9 cellular contexts compared by ENCODE assay signal in the genomic region with DNA sequence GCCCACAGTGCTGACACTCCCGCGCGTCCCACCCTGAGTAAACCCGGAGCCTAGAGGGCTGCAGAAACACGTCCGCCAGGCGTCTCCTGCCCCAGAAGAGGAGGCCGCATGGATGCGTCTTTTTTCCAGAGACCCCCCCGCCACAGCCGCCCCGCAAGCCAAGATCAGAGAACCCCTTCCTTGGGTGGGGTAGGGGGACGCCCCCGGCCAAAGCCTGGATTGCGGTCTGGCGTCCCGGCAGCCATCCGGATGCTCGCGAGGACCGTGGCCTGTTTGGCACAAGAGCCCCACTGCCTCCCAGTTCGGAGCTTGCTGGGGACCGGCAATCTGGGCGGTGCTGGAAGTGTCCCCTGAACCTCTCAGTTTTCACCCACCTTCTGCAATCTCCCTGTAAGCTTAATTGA. TPM values are rescaled to one million over a fixed set of nuclear protein-coding genes. Genes with fewer than 3 reads are reported as not detected.
DNase-seq lines count a peak whose midpoint lies in the region; ATAC-seq and TF ChIP-seq lines count a peak whose summit lies in the region.
"Had no signal": no experiment of that assay in that cellular context is flagged by ENCODE, and none has a peak within 500 bp of the region (broad histone marks: within the 10 kb centered on the region; RNA-seq: fewer than 3 reads in every experiment).

No MANE protein-coding gene starts in this region.

- TF ChIP-seq EP300 in sigmoid colon (IDR thresholded peaks at IDR 0.05): no peak

- no peaks in the 10 kb centered on the region for H3K79me2 ChIP-seq in PC-3 (ENCODE audit: low read length)

- H3K4me1 ChIP-seq in iPS-18a (ENCODE audit: control insufficient read depth, low read depth, low read length) (peaks cover 7% of the 10 kb centered on the region), sigmoid colon (peaks cover 0 to 16% (median 12%) of the 10 kb centered on the region in 4 donors), PC-3 (ENCODE audit: insufficient read depth, low read length) (no peaks in the 10 kb centered on the region)

- H3K27me3 ChIP-seq in iPS-18a (ENCODE audit: control insufficient read depth, insufficient read depth, low read length) (peaks cover 49% of the 10 kb centered on the region), sigmoid colon (peaks cover 11 to 36% (median 17%) of the 10 kb centered on the region in 3 donors), PC-3 (ENCODE audit: low read length) (no peaks in the 10 kb centered on the region)

- BruUV-seq in PC-3 (replicated peaks; lab: Mats Ljungman, UMichigan): no TSS peak

- H3F3A ChIP-seq in PC-3 (ENCODE audit: low read length, unreplicated experiment): no peaks in the 10 kb centered on the region

- CTCF ChIA-PET in PC-3 (lab: Charles Lee): no interaction called here

- 44 to 58% methylated on average over 24 of the region's 24 CpGs for WGBS in sigmoid colon, 2 donors

- TF ChIP-seq CTCF in sigmoid colon (IDR thresholded peaks at IDR 0.05) (no peak), PC-3 (conservative IDR thresholded peaks at IDR 0.05; ENCODE audit: low read depth, low read length) (no peak)

- TF ChIP-seq POLR2A in sigmoid colon (IDR thresholded peaks at IDR 0.05): no peak

- DNase-seq in astrocyte of the hippocampus (ENCODE audit: low read depth, low spot score): peak; percentile 30
- no peak for DNase-seq in sigmoid colon
- no peak for DNase-seq in PC-3
- DNase-seq in SK-N-DZ (ENCODE audit: low spot score): no peak
- DNase-seq in NCI-H1417 treated with DMSO at 0.1 percent for 48 hours (lab: John Stamatoyannopoulos, UW): no peak
- DNase-seq: SIG-M5 had no signal

- no peaks in the 10 kb centered on the region for H3K9me3 ChIP-seq in iPS-18a (ENCODE audit: control insufficient read depth, low read depth, low read length)
- H3K9me3 ChIP-seq in sigmoid colon: no peaks in the 10 kb centered on the region
- no peaks in the 10 kb centered on the region for H3K9me3 ChIP-seq in PC-3 (ENCODE audit: low read length)

- POLR2A ChIA-PET in PC-3 (lab: Charles Lee; ENCODE audit: unreplicated experiment): no interaction called here

- no peak overlapping the region for H3K4me2 ChIP-seq in PC-3 (ENCODE audit: low read length)

- H3K36me3 ChIP-seq in iPS-18a (ENCODE audit: control insufficient read depth, low read depth, low read length) (no peaks in the 10 kb centered on the region), sigmoid colon (no peaks in the 10 kb centered on the region), PC-3 (ENCODE audit: low read depth, low read length) (no peaks in the 10 kb centered on the region)

- H3K4me3 ChIP-seq in GM08714 (ENCODE audit: low read length) (peak overlapping the region; percentile 36; the same call in 1 of the 2 replicates), iPS-18a (ENCODE audit: low read length) (peak overlapping the region; percentile 53), sigmoid colon (peak overlapping the region; percentile 36 to 54 (median 50)), PC-3 (ENCODE audit: low read length) (no peak overlapping the region)

- H2AFZ ChIP-seq in PC-3 (ENCODE audit: low read length): no peak overlapping the region

- H4K20me1 ChIP-seq in PC-3 (ENCODE audit: low read length): no peaks in the 10 kb centered on the region

- H3K27ac ChIP-seq in iPS-18a (ENCODE audit: low read length): no peak overlapping the region
- H3K27ac ChIP-seq in sigmoid colon: peak overlapping the region in 1 of 4 donors; percentile 11
- no peak overlapping the region for H3K27ac ChIP-seq in PC-3 (ENCODE audit: low read length)

- H3K9me2 ChIP-seq in PC-3 (replicated peaks; ENCODE audit: low read length): no peaks in the 10 kb centered on the region

- intact Hi-C loops in sigmoid colon (cut with DNase I) (no loop called here), PC-3 (cut with micrococcal nuclease) (no loop called here)

- H3K9ac ChIP-seq in iPS-18a (ENCODE audit: low read length) (no peak overlapping the region), PC-3 (ENCODE audit: low read length) (no peak overlapping the region)

- ATAC-seq in PC-3 (no peak), GM18873 (IDR thresholded peaks at IDR 0.05; ENCODE audit: low FRiP score, unreplicated experiment) (no peak)

RNA-seq across cellular contexts. Expression of gene FAM162B, which starts 1.0 kb away (rescaled TPM):
- total RNA-seq in sigmoid colon (1 to 10 TPM; 2.2 to 4.6 (median 3.0) TPM), PC-3 (2014; rRNA removed) (not detected in 2 replicates)
- 1 to 10 TPM in 1 of 3 donors, under 1 TPM in 2; 0.60 to 1.2 (median 0.69) TPM for polyA plus RNA-seq in sigmoid colon
- polyA plus RNA-seq in SK-N-DZ (2014; cell fraction: cytosol; rRNA removed): 11.7 and 13.7 TPM in 2 replicates
- 9.4 and 16.0 TPM in 2 replicates for polyA plus RNA-seq in SK-N-DZ (2014; cell fraction: nucleus; rRNA removed)
